ENCODE assay signal across 8 cellular contexts in the genomic region with DNA sequence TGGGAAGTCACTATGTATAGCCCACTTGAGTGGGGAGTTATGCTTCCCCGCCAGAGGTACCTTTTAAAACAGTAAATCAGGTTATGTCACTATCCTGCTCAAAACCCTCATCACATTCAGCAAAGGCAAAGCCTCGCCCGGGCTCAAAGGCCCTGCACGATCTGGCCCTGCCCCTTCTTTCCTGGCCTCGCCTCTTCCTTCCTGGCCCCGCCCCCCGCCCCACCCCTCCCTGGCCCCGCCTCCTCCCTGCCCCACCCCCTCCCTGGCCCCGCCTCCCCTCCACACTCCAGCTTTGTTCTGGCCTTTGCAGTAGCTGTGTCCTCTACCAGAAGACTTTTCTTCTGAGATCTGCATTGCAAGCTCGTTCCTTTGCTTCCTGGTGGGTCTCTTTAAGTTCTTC. TPM values are rescaled to one million over a fixed set of nuclear protein-coding genes. Genes with fewer than 3 reads are reported as not detected.
DNase-seq lines count a peak whose midpoint lies in the region; ATAC-seq, FAIRE-seq and TF ChIP-seq lines count a peak whose summit lies in the region.

No MANE protein-coding gene starts in this region.

- H3K4me1 ChIP-seq in K562 (replicated peaks in 1 of 2; ENCODE audit: control insufficient read depth in 2 of 2, insufficient read depth in 2 of 2, low read length in 2 of 2): peaks cover 13 to 45% of the 10 kb centered on the region in 2 experiments
- H3K4me1 ChIP-seq in pancreas: no peaks in the 10 kb centered on the region

- H2AFZ ChIP-seq in K562 (ENCODE audit: low read depth, low read length): peak overlapping the region; percentile 81

- CTCF ChIA-PET in K562 (lab: Yijun Ruan, JAX; ENCODE audit: low intra/inter-chr PET ratio): interaction anchor here (0.6 kb wide), 1 partner anchor 14 kb away, joined by 4 read pairs; no protein-coding TSS in a partner anchor

- peak overlapping the region; percentile 16 for H3K4me2 ChIP-seq in K562 (ENCODE audit: insufficient read depth, low read length)

- no peak for TF ChIP-seq EP300 in K562 (IDR thresholded peaks at IDR 0.05; ENCODE audit: low read length)

- H3K36me3 ChIP-seq in K562 (ENCODE audit: control insufficient read depth, insufficient read depth, low read length) (peaks cover 16% of the 10 kb centered on the region; the same call in 1 of the 3 replicates), pancreas (peaks cover 0 to 2% (median 0%) of the 10 kb centered on the region in 3 donors)

- no peaks in the 10 kb centered on the region for H4K20me1 ChIP-seq in K562 (replicated peaks; ENCODE audit: control insufficient read depth, insufficient read depth, low read length)

- intact Hi-C loops in K562 (cut with micrococcal nuclease): no loop called here
- intact Hi-C loops in pancreas (cut with DNase I): no loop called here

- no peak overlapping the region for H3K9ac ChIP-seq in K562 (ENCODE audit: insufficient read depth in 1 of 2, low read depth in 2 of 2, low read length in 2 of 2)

- in situ Hi-C loops in K562 (cut with MboI): no loop called here

- peak; percentile 14 for DNase-seq in NCI-H2196 (lab: John Stamatoyannopoulos, UW; ENCODE audit: unreplicated experiment)
- DNase-seq in NCI-H2196 treated with DMSO at 0.1 percent for 48 hours (lab: John Stamatoyannopoulos, UW; ENCODE audit: unreplicated experiment): no peak
- peak; percentile 59 for DNase-seq in RKO (ENCODE audit: low spot score)
- peak; percentile 82 to 100 (median 99) for DNase-seq in K562 (ENCODE audit: extremely low read depth in 1 of 4, low spot score in 3 of 4)
- peak in 1 of 6 donors; percentile 46 for DNase-seq in pancreas
- DNase-seq in NCI-H524 (lab: John Stamatoyannopoulos, UW): no peak
- DNase-seq in NCI-H128 (lab: John Stamatoyannopoulos, UW; ENCODE audit: unreplicated experiment): no peak

- 8% methylated on average over 2 of the region's 10 CpGs for WGBS in K562 (ENCODE audit: insufficient coverage, low coverage, missing lambda C conversion rate)
- WGBS in pancreas, 2 donors: 53 to 60% methylated on average over 6 to 10 of the region's 10 CpGs

- FAIRE-seq in K562 (lab: Jason Lieb, UNC) (peak; percentile 65), pancreas (lab: Jason Lieb, UNC) (no peak)

- BruUV-seq in K562 (replicated peaks; lab: Mats Ljungman, UMichigan): no TSS peak

- no peak for TF ChIP-seq RAD21 in K562 (CRISPR knock-in tag; conservative IDR thresholded peaks at IDR 0.05 in 1 of 2, IDR thresholded peaks at IDR 0.05 in 1 of 2)

- H3K27ac ChIP-seq in K562 (ENCODE audit: extremely low read depth, low read depth, low read length) (no peak overlapping the region), pancreas (no peak overlapping the region)

- peaks cover 3% of the 10 kb centered on the region for H3K9me1 ChIP-seq in K562 (ENCODE audit: control insufficient read depth, insufficient read depth, low read length)

- no peak overlapping the region for H3K4me3 ChIP-seq in K562
- H3K4me3 ChIP-seq in pancreas: no peak overlapping the region

- TF ChIP-seq POLR2A in K562 (conservative IDR thresholded peaks at IDR 0.05): no peak

- no peaks in the 10 kb centered on the region for H3K79me2 ChIP-seq in K562 (ENCODE audit: control insufficient read depth, insufficient read depth, low read length)

- H3K27me3 ChIP-seq in K562 (ENCODE audit: control insufficient read depth in 2 of 2, insufficient read depth in 2 of 2, low read length in 2 of 2) (no peaks in the 10 kb centered on the region), pancreas (no peaks in the 10 kb centered on the region)

- TF ChIP-seq CTCF in K562 (IDR thresholded peaks at IDR 0.05 in 2 of 3, conservative IDR thresholded peaks at IDR 0.05 in 1 of 3; ENCODE audit: insufficient read depth in 2 of 3, low read depth in 1 of 3, low read length in 3 of 3) (no peak), pancreas (IDR thresholded peaks at IDR 0.05) (no peak)

- POLR2A ChIA-PET in K562 (lab: Yijun Ruan, JAX): interaction anchor here (0.5 to 0.7 kb wide), 3 partner anchors 20 to 80 kb away, joined by 3 to 5 read pairs (median 3); no protein-coding TSS in a partner anchor

- ATAC-seq in K562 (peak; percentile 83), pancreas (peak in 3 of 4 donors; percentile 29 to 56 (median 54)), HG02678 (IDR thresholded peaks at IDR 0.05; ENCODE audit: unreplicated experiment) (no peak)

- H3K9me3 ChIP-seq in K562 (replicated peaks; ENCODE audit: control insufficient read depth, insufficient read depth, low read depth, low read length) (no peaks in the 10 kb centered on the region), pancreas (no peaks in the 10 kb centered on the region)

TF ChIP-seq in K562, 482 proteins besides CTCF, POLR2A, EP300 and RAD21:
- TF ChIP-seq ZNF121 (CRISPR knock-in tag; conservative IDR thresholded peaks at IDR 0.05) (no peak), NR2F6 (CRISPR knock-in tag; IDR thresholded peaks at IDR 0.05) (no peak), SMARCC2 (IDR thresholded peaks at IDR 0.05; ENCODE audit: low read depth) (no peak), EHMT2 (IDR thresholded peaks at IDR 0.05) (no peak), MEIS2 (IDR thresholded peaks at IDR 0.05; ENCODE audit: partially characterized antibody) (peak; percentile 19), FOXP1 (CRISPR knock-in tag; IDR thresholded peaks at IDR 0.05) (no peak), ATF1 (CRISPR knock-in tag; IDR thresholded peaks at IDR 0.05) (no peak), ATF1 (tag; IDR thresholded peaks at IDR 0.05) (no peak), TARDBP (IDR thresholded peaks at IDR 0.05) (no peak), ZNF253 (CRISPR knock-in tag; conservative IDR thresholded peaks at IDR 0.05) (no peak), TAL1 (IDR thresholded peaks at IDR 0.05) (no peak), MCM3 (IDR thresholded peaks at IDR 0.05) (no peak), SP1 (CRISPR knock-in tag; IDR thresholded peaks at IDR 0.05) (0 out of 2 replicates have a peak, but pooled peaks have one; percentile 3), PHF20 (IDR thresholded peaks at IDR 0.05; ENCODE audit: partially characterized antibody) (no peak)
- TF ChIP-seq, protein P1, sequence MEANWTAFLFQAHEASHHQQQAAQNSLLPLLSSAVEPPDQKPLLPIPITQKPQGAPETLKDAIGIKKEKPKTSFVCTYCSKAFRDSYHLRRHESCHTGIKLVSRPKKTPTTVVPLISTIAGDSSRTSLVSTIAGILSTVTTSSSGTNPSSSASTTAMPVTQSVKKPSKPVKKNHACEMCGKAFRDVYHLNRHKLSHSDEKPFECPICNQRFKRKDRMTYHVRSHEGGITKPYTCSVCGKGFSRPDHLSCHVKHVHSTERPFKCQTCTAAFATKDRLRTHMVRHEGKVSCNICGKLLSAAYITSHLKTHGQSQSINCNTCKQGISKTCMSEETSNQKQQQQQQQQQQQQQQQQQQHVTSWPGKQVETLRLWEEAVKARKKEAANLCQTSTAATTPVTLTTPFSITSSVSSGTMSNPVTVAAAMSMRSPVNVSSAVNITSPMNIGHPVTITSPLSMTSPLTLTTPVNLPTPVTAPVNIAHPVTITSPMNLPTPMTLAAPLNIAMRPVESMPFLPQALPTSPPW (CRISPR knock-in tag; IDR thresholded peaks at IDR 0.05): peak; percentile 46

RNA-seq across cellular contexts. Expression of a gene that starts 6.6 kb away (rescaled TPM):
- total RNA-seq in K562 (2011; cell fraction: chromatin; rRNA removed; ENCODE audit: low replicate concordance): not detected in 2 replicates
- total RNA-seq in K562 (2011; cell fraction: nucleolus; rRNA removed): 0.13 TPM in 1 of 2 replicates, not detected in the other
- not detected in 2 replicates for total RNA-seq in K562 (2011; cell fraction: nucleoplasm; rRNA removed)
- total RNA-seq in K562 (2014; rRNA removed) (not detected in 2 replicates), K562 (2014; rRNA removed; fragmentation: Illumina TruSeq; extraction: Trizol) (not detected in 2 replicates), K562 (2015; rRNA removed; fragmentation: Illumina TruSeq; extraction: Trizol) (not detected in 2 replicates), K562 (2021) (not detected in 2 replicates), pancreas (under 1 TPM in 5 of 6 donors, not detected in 1; 0.05 to 0.22 (median 0.09) TPM)
- polyA plus RNA-seq in K562 (2011; rRNA removed) (not detected in 2 replicates), K562 (2014; fragmentation: Illumina TruSeq; extraction: Trizol) (not detected in 2 replicates), K562 (2014; fragmentation: Nextera tagmentation; extraction: Ambion mirVana) (under 1 TPM; 0.45 to 0.48 TPM), K562 (2014; rRNA removed) (not detected in 2 replicates), pancreas (1 to 10 TPM; 1.3 to 3.0 TPM)
- not detected in 2 replicates for polyA plus RNA-seq in K562 (2011; cell fraction: cytosol; rRNA removed)
- polyA plus RNA-seq in K562 (2011; cell fraction: nucleus; rRNA removed): 0.10 TPM in 1 of 2 replicates, not detected in the other
- polyA plus RNA-seq in K562 (2012): 5.8 and 7.0 TPM in 2 replicates
- not detected in 2 replicates for polyA minus RNA-seq in K562 (2011; rRNA and poly(A)+ RNA removed)
- not detected in 2 replicates for polyA minus RNA-seq in K562 (2011; cell fraction: cytosol; rRNA and poly(A)+ RNA removed)
- polyA minus RNA-seq in K562 (2011; cell fraction: nucleus; rRNA and poly(A)+ RNA removed): not detected in 2 replicates

RNA-seq across cellular contexts. Expression of a gene that starts 35.7 kb away (rescaled TPM):
- 194 and 717 TPM in 2 replicates for total RNA-seq in K562 (2011; cell fraction: chromatin; rRNA removed; ENCODE audit: low replicate concordance)
- 95.7 and 151 TPM in 2 replicates for total RNA-seq in K562 (2011; cell fraction: nucleolus; rRNA removed)
- total RNA-seq in K562 (2011; cell fraction: nucleoplasm; rRNA removed): 249 and 315 TPM in 2 replicates
- total RNA-seq in K562 (2014; rRNA removed) (89.9 and 91.0 TPM in 2 replicates), K562 (2014; rRNA removed; fragmentation: Illumina TruSeq; extraction: Trizol) (106 and 120 TPM in 2 replicates), K562 (2015; rRNA removed; fragmentation: Illumina TruSeq; extraction: Trizol) (102 and 109 TPM in 2 replicates), K562 (2021) (123 TPM in 2 replicates), pancreas (10 to 100 TPM; 24.3 to 30.6 (median 26.0) TPM)
- polyA plus RNA-seq in K562 (2011; rRNA removed) (78.6 and 97.2 TPM in 2 replicates), K562 (2014; fragmentation: Illumina TruSeq; extraction: Trizol) (101 and 121 TPM in 2 replicates), K562 (2014; fragmentation: Nextera tagmentation; extraction: Ambion mirVana) (10 to 100 TPM; 23.3 to 30.3 TPM), K562 (2014; rRNA removed) (101 and 106 TPM in 2 replicates), pancreas (10 to 100 TPM; 14.9 to 26.4 TPM)
- polyA plus RNA-seq in K562 (2011; cell fraction: cytosol; rRNA removed): 13.8 and 29.6 TPM in 2 replicates
- polyA plus RNA-seq in K562 (2011; cell fraction: nucleus; rRNA removed): 94.2 and 106 TPM in 2 replicates
- 92.9 and 103 TPM in 2 replicates for polyA plus RNA-seq in K562 (2012)
- polyA minus RNA-seq in K562 (2011; rRNA and poly(A)+ RNA removed): 149 and 168 TPM in 2 replicates
- 39.7 and 45.1 TPM in 2 replicates for polyA minus RNA-seq in K562 (2011; cell fraction: cytosol; rRNA and poly(A)+ RNA removed)
- 77.0 and 154 TPM in 2 replicates for polyA minus RNA-seq in K562 (2011; cell fraction: nucleus; rRNA and poly(A)+ RNA removed)

Comparison
In these comparisons a context has a peak if more than half of its experiments do, and no peak if none do; other contexts are left out.
1. DNase-seq: peak in NCI-H2196 (single experiment), RKO (single experiment) and K562 (4 of 4); none in NCI-H2196 treated with DMSO at 0.1 percent for 48 hours (single experiment), NCI-H524 (0 of 2) and NCI-H128 (single experiment).